ENCODE assay signal across 19 cellular contexts in genomic region chr3:126155280-126155640, GRCh38. TPM values are rescaled to one million over a fixed set of nuclear protein-coding genes. Genes with fewer than 3 reads are reported as not detected.
A peak's percentile ranks its signal among the peaks of the same experiment; 100 is the strongest.
DNase-seq lines count a peak whose midpoint lies in the region; ATAC-seq and TF ChIP-seq lines count a peak whose summit lies in the region.
"Had no signal": no experiment of that assay in that cellular context is flagged by ENCODE, and none has a peak within 500 bp of the region (broad histone marks: within the 10 kb centered on the region; RNA-seq: fewer than 3 reads in every experiment).

No MANE protein-coding gene starts in this region.

- POLR2A ChIA-PET in GM10248 (lab: Yijun Ruan, JAX): no interaction called here
- POLR2A ChIA-PET in activated CD4-positive, alpha-beta memory T cell treated with anti-CD3 and anti-CD28 coated beads, Interleukin-2, amount 10 ng/mL, durations not matched to agents 7 days and 5 days (lab: Charles Lee): no interaction called here

- no peaks in the 10 kb centered on the region for H3K4me1 ChIP-seq in foreskin keratinocyte
- H3K4me1 ChIP-seq in breast epithelium: no peaks in the 10 kb centered on the region

- H3K4me3 Mint-ChIP-seq in activated CD4-positive, alpha-beta memory T cell treated with anti-CD3 and anti-CD28 coated beads, Interleukin-2, amount 10 ng/mL, durations not matched to agents 7 days and 5 days: no peak overlapping the region
- no peak overlapping the region for H3K4me3 Mint-ChIP-seq in stimulated activated effector memory CD8-positive, alpha-beta T cell treated with anti-CD3 and anti-CD28 coated beads, Interleukin-12 subunit alpha, Interleukin-12 subunit beta, amount 100 ng/mL, for 72 hours
- H3K4me3 Mint-ChIP-seq: CD4-positive, alpha-beta memory T cell had no signal

- TF ChIP-seq CTCF in GM10248 (IDR thresholded peaks at IDR 0.05; ENCODE audit: control extremely low read depth, extremely low read depth, low read depth, missing control alignments) (no peak), foreskin keratinocyte (conservative IDR thresholded peaks at IDR 0.05) (no peak), breast epithelium (IDR thresholded peaks at IDR 0.05) (no peak)

- H3K4me3 ChIP-seq in breast epithelium: no peak overlapping the region
- H3K4me3 ChIP-seq: BLaER1 treated with 17β-estradiol and CSF1 and Interleukin-3, amounts not matched to agents 10 nM and 100 nM had no signal

- CTCF ChIA-PET in GM10248 (lab: Yijun Ruan, JAX): interaction anchor here (1.5 kb wide), 1 partner anchor 22 kb away, joined by 3 read pairs; no protein-coding TSS in a partner anchor
- CTCF ChIA-PET in activated CD4-positive, alpha-beta memory T cell treated with anti-CD3 and anti-CD28 coated beads, Interleukin-2, amount 10 ng/mL, durations not matched to agents 7 days and 5 days (lab: Charles Lee): no interaction called here

- no peaks in the 10 kb centered on the region for H3K4me1 Mint-ChIP-seq in activated CD4-positive, alpha-beta memory T cell treated with anti-CD3 and anti-CD28 coated beads, Interleukin-2, amount 10 ng/mL, durations not matched to agents 7 days and 5 days
- no peaks in the 10 kb centered on the region for H3K4me1 Mint-ChIP-seq in stimulated activated effector memory CD8-positive, alpha-beta T cell treated with anti-CD3 and anti-CD28 coated beads, Interleukin-12 subunit alpha, Interleukin-12 subunit beta, amount 100 ng/mL, for 72 hours

- no peak for TF ChIP-seq POLR2A in breast epithelium (IDR thresholded peaks at IDR 0.05)

- no peaks in the 10 kb centered on the region for H3K9me3 Mint-ChIP-seq in activated CD4-positive, alpha-beta memory T cell treated with anti-CD3 and anti-CD28 coated beads, Interleukin-2, amount 10 ng/mL, durations not matched to agents 7 days and 5 days
- H3K9me3 Mint-ChIP-seq in stimulated activated effector memory CD8-positive, alpha-beta T cell treated with anti-CD3 and anti-CD28 coated beads, Interleukin-12 subunit alpha, Interleukin-12 subunit beta, amount 100 ng/mL, for 72 hours: no peaks in the 10 kb centered on the region
- H3K9me3 Mint-ChIP-seq: IgD-negative memory B cell had no signal

- peak; percentile 14 for DNase-seq in GM10248 (ENCODE audit: extremely low spot score)
- DNase-seq in activated CD4-positive, alpha-beta memory T cell treated with anti-CD3 and anti-CD28 coated beads, Interleukin-2, amount 10 ng/mL, durations not matched to agents 7 days and 5 days: peak; percentile 9
- DNase-seq in left lobe of liver (ENCODE audit: low spot score): peak; percentile 30
- peak in 1 of 2 donors; percentile 46 for DNase-seq in stimulated activated effector memory CD8-positive, alpha-beta T cell treated with anti-CD3 and anti-CD28 coated beads, Interleukin-12 subunit alpha, Interleukin-12 subunit beta, amount 100 ng/mL, for 72 hours (ENCODE audit: low spot score in 2 of 2)
- no peak for DNase-seq in foreskin keratinocyte
- DNase-seq in MV-4-11 (lab: John Stamatoyannopoulos, UW): no peak
- no peak for DNase-seq in breast epithelium (ENCODE audit: low spot score in 2 of 2)
- DNase-seq: CD4-positive, alpha-beta memory T cell; DND-41; NCI-H1105 treated with DMSO at 0.1 percent for 48 hours; NCI-H2029 treated with DMSO at 0.1 percent for 48 hours; NCI-H226; NCI-H510A treated with DMSO at 0.1 percent for 48 hours; NCI-H774; NK-92 treated with Interleukin-12 subunit alpha and Interleukin-12 subunit beta, amount 100 ng/mL, for 24 hours; SIG-M5 had no signal

- no peaks in the 10 kb centered on the region for H3K9me3 ChIP-seq in breast epithelium

- no peaks in the 10 kb centered on the region for H3K27me3 ChIP-seq in foreskin keratinocyte
- H3K27me3 ChIP-seq in breast epithelium: no peaks in the 10 kb centered on the region
- H3K27me3 ChIP-seq: BLaER1 treated with 17β-estradiol and CSF1 and Interleukin-3, amounts not matched to agents 10 nM and 100 nM had no signal

- no peak overlapping the region for H3K27ac Mint-ChIP-seq in activated CD4-positive, alpha-beta memory T cell treated with anti-CD3 and anti-CD28 coated beads, Interleukin-2, amount 10 ng/mL, durations not matched to agents 7 days and 5 days
- H3K27ac Mint-ChIP-seq in stimulated activated effector memory CD8-positive, alpha-beta T cell treated with anti-CD3 and anti-CD28 coated beads, Interleukin-12 subunit alpha, Interleukin-12 subunit beta, amount 100 ng/mL, for 72 hours: peak overlapping the region; percentile 24
- H3K27ac Mint-ChIP-seq: IgD-negative memory B cell had no signal

- no peaks in the 10 kb centered on the region for H3K36me3 Mint-ChIP-seq in activated CD4-positive, alpha-beta memory T cell treated with anti-CD3 and anti-CD28 coated beads, Interleukin-2, amount 10 ng/mL, durations not matched to agents 7 days and 5 days (ENCODE audit: low read depth)
- no peaks in the 10 kb centered on the region for H3K36me3 Mint-ChIP-seq in stimulated activated effector memory CD8-positive, alpha-beta T cell treated with anti-CD3 and anti-CD28 coated beads, Interleukin-12 subunit alpha, Interleukin-12 subunit beta, amount 100 ng/mL, for 72 hours
- H3K36me3 Mint-ChIP-seq: CD4-positive, alpha-beta memory T cell; IgD-negative memory B cell had no signal

- intact Hi-C loops in breast epithelium (cut with DNase I; ENCODE audit: low total_unique reads): no loop called here

- H3K27ac ChIP-seq in foreskin keratinocyte (no peak overlapping the region), breast epithelium (no peak overlapping the region)
- H3K27ac ChIP-seq: BLaER1 treated with 17β-estradiol and CSF1 and Interleukin-3, amounts not matched to agents 10 nM and 100 nM had no signal

- no peaks in the 10 kb centered on the region for H3K36me3 ChIP-seq in breast epithelium
- H3K36me3 ChIP-seq: BLaER1 treated with 17β-estradiol and CSF1 and Interleukin-3, amounts not matched to agents 10 nM and 100 nM had no signal

- ATAC-seq in left lobe of liver: no peak
- no peak for ATAC-seq in stimulated activated effector memory CD8-positive, alpha-beta T cell treated with anti-CD3 and anti-CD28 coated beads, Interleukin-12 subunit alpha, Interleukin-12 subunit beta, amount 100 ng/mL, for 72 hours
- no peak for ATAC-seq in foreskin keratinocyte
- no peak for ATAC-seq in GM19023 (IDR thresholded peaks at IDR 0.05; ENCODE audit: unreplicated experiment)

- H3K27me3 Mint-ChIP-seq in activated CD4-positive, alpha-beta memory T cell treated with anti-CD3 and anti-CD28 coated beads, Interleukin-2, amount 10 ng/mL, durations not matched to agents 7 days and 5 days: no peaks in the 10 kb centered on the region

RNA-seq across cellular contexts. Expression of gene ALDH1L1, which starts 25.1 kb away (rescaled TPM):
- total RNA-seq in activated CD4-positive, alpha-beta memory T cell treated with anti-CD3 and anti-CD28 coated beads, Interleukin-2, amount 10 ng/mL, durations not matched to agents 7 days and 5 days: not detected
- total RNA-seq in left lobe of liver: 492 TPM
- 0.68 and 1.7 TPM in 2 replicates for total RNA-seq in foreskin keratinocyte
- 0.49 and 1.3 TPM in 2 replicates for polyA plus RNA-seq in foreskin keratinocyte
- 10 to 100 TPM; 10.8 to 88.3 (median 29.0) TPM for total RNA-seq in breast epithelium
- total RNA-seq: CD4-positive, alpha-beta memory T cell had no signal
- polyA plus RNA-seq: CD4-positive, alpha-beta memory T cell; IgD-negative memory B cell had no signal

Comparison
In these comparisons a context has a peak if more than half of its experiments do, and no peak if none do; other contexts are left out.
1. DNase-seq: peak in GM10248 (single experiment), activated CD4-positive, alpha-beta memory T cell treated with anti-CD3 and anti-CD28 coated beads, Interleukin-2, amount 10 ng/mL, durations not matched to agents 7 days and 5 days (single experiment) and left lobe of liver (single experiment); none in foreskin keratinocyte (0 of 2), MV-4-11 (single experiment) and breast epithelium (0 of 2).